In genomic region chr3:111730143-111730542, GRCh38 we compare ENCODE assay signal across 3 cellular contexts.
TF ChIP-seq lines count a peak whose summit lies in the region.

No MANE protein-coding gene starts in this region.

TF ChIP-seq in SK-N-SH, 30 proteins besides CTCF, POLR2A, EP300 and RAD21:
- TF ChIP-seq FOXJ3 (CRISPR knock-in tag; IDR thresholded peaks at IDR 0.05), result no peak
- TF ChIP-seq TCF12 (IDR thresholded peaks at IDR 0.05), result no peak
- no peak for TF ChIP-seq CHD2 (IDR thresholded peaks at IDR 0.05; ENCODE audit: low read length, partially characterized antibody)
- TF ChIP-seq MAX (IDR thresholded peaks at IDR 0.05; ENCODE audit: low read depth), result no peak
- TF ChIP-seq NRF1 (IDR thresholded peaks at IDR 0.05; ENCODE audit: low read depth, low read length), result no peak
- TF ChIP-seq FOSL2 (IDR thresholded peaks at IDR 0.05; ENCODE audit: borderline replicate concordance, low read depth), result no peak
- no peak for TF ChIP-seq JUND (IDR thresholded peaks at IDR 0.05)
- TF ChIP-seq SMC3 (IDR thresholded peaks at IDR 0.05; ENCODE audit: low read depth, low read length), result no peak

TF ChIP-seq in SK-N-SH treated with all-trans-retinoic acid at 6 μM for 48 hours, 23 proteins besides CTCF, POLR2A, EP300 and RAD21:
- TF ChIP-seq ZNF70 (CRISPR knock-in tag; IDR thresholded peaks at IDR 0.05) (no peak), SNAI2 (CRISPR knock-in tag; IDR thresholded peaks at IDR 0.05) (no peak), TSHZ2 (CRISPR knock-in tag; IDR thresholded peaks at IDR 0.05) (no peak), ZC3H10 (CRISPR knock-in tag; IDR thresholded peaks at IDR 0.05) (no peak), PATZ1 (CRISPR knock-in tag; IDR thresholded peaks at IDR 0.05; ENCODE audit: borderline replicate concordance) (no peak), TOX (CRISPR knock-in tag; IDR thresholded peaks at IDR 0.05; ENCODE audit: borderline replicate concordance) (no peak), ZNF8 (CRISPR knock-in tag; IDR thresholded peaks at IDR 0.05) (no peak), ARNTL (CRISPR knock-in tag; IDR thresholded peaks at IDR 0.05; ENCODE audit: borderline replicate concordance, low read depth) (no peak), RARB (CRISPR knock-in tag; IDR thresholded peaks at IDR 0.05) (no peak), ZNF565 (CRISPR knock-in tag; conservative IDR thresholded peaks at IDR 0.05; ENCODE audit: low read depth) (no peak), CREB5 (CRISPR knock-in tag; IDR thresholded peaks at IDR 0.05; ENCODE audit: low read depth) (no peak), ZFP3 (CRISPR knock-in tag; IDR thresholded peaks at IDR 0.05) (no peak), ESRRG (CRISPR knock-in tag; IDR thresholded peaks at IDR 0.05) (no peak), OSR1 (CRISPR knock-in tag; IDR thresholded peaks at IDR 0.05) (no peak), CSDC2 (CRISPR knock-in tag; IDR thresholded peaks at IDR 0.05) (no peak), BACH2 (CRISPR knock-in tag; IDR thresholded peaks at IDR 0.05; ENCODE audit: borderline replicate concordance) (no peak)
TF ChIP-seq in SK-N-SH treated with all-trans-retinoic acid at 6 μM for 48 hours: peak in this region for 0.

TF ChIP-seq in HepG2, 621 proteins besides CTCF, POLR2A, EP300 and RAD21:
- TF ChIP-seq CHD2 (IDR thresholded peaks at IDR 0.05; ENCODE audit: low read depth, low read length) (no peak), ATF7 (IDR thresholded peaks at IDR 0.05) (no peak), ATF7 (CRISPR knock-in tag; IDR thresholded peaks at IDR 0.05) (no peak), BRD4 (CRISPR knock-in tag; IDR thresholded peaks at IDR 0.05) (no peak), AKAP8 (CRISPR knock-in tag; IDR thresholded peaks at IDR 0.05) (no peak)
